1 cellular context compared by ENCODE assay signal in the genomic region with DNA sequence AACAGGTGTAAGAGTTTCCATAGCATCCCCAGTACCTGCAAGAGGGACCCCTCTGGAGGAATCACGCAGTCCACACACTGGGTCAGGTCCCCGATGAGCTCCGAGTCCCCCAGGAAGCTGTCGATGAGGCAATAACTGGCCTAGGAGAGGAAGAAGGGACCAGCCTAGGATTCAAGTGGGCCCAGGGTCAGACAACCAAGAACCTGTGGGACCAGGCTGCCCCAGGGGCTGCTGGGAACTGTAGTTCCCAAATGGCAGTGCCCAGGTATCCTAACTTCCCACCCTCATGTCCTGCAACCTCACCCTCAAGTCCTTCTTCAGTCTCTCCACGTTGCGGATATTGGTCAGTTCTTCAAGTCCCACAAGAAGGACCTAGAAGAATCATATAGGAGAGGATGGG.
TF ChIP-seq lines count a peak whose summit lies in the region.

No MANE protein-coding gene starts in this region.

TF ChIP-seq in HEK293, 187 proteins besides CTCF, POLR2A, EP300 and RAD21 (continued from another document):
- TF ChIP-seq, protein P1, sequence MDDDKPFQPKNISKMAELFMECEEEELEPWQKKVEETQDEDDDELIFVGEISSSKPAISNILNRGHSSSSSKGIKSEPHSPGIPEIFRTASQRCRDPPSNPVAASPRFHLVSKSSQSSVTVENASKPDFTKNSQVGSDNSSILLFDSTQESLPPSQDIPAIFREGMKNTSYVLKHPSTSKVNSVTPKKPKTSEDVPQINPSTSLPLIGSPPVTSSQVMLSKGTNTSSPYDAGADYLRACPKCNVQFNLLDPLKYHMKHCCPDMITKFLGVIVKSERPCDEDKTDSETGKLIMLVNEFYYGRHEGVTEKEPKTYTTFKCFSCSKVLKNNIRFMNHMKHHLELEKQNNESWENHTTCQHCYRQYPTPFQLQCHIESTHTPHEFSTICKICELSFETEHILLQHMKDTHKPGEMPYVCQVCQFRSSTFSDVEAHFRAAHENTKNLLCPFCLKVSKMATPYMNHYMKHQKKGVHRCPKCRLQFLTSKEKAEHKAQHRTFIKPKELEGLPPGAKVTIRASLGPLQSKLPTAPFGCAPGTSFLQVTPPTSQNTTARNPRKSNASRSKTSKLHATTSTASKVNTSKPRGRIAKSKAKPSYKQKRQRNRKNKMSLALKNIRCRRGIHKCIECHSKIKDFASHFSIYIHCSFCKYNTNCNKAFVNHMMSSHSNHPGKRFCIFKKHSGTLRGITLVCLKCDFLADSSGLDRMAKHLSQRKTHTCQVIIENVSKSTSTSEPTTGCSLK (tag by site-specific recombination; IDR thresholded peaks at IDR 0.05), result no peak
- TF ChIP-seq ZFP69B (tag by site-specific recombination; IDR thresholded peaks at IDR 0.05) (peak; percentile 66; the same call in 1 of the 2 replicates), ZNF155 (tag by site-specific recombination; IDR thresholded peaks at IDR 0.05) (no peak), ZNF768 (tag by site-specific recombination; IDR thresholded peaks at IDR 0.05) (no peak), ZIC2 (tag by site-specific recombination; IDR thresholded peaks at IDR 0.05) (no peak), SCRT1 (tag by site-specific recombination; IDR thresholded peaks at IDR 0.05; ENCODE audit: borderline replicate concordance) (peak; percentile 57; the same call in 1 of the 2 replicates), SETDB1 (IDR thresholded peaks at IDR 0.05; ENCODE audit: insufficient read length, low read length) (no peak), ZNF335 (tag by site-specific recombination; conservative IDR thresholded peaks at IDR 0.05) (0 out of 2 replicates have a peak, but pooled peaks have one; percentile 32), ZNF792 (tag by site-specific recombination; IDR thresholded peaks at IDR 0.05) (no peak), ZNF112 (tag by site-specific recombination; IDR thresholded peaks at IDR 0.05) (no peak), ZNF76 (tag by site-specific recombination; IDR thresholded peaks at IDR 0.05; ENCODE audit: borderline replicate concordance, low read depth) (peak; percentile 15; the same call in 1 of the 2 replicates), HOXC10 (CRISPR knock-in tag; IDR thresholded peaks at IDR 0.05) (no peak), MEIS1 (CRISPR knock-in tag; IDR thresholded peaks at IDR 0.05; ENCODE audit: borderline replicate concordance) (no peak), SCRT2 (tag by site-specific recombination; IDR thresholded peaks at IDR 0.05) (peak; percentile 70), ZNF394 (tag by site-specific recombination; IDR thresholded peaks at IDR 0.05; ENCODE audit: borderline replicate concordance) (no peak), ZNF530 (tag by site-specific recombination; IDR thresholded peaks at IDR 0.05; ENCODE audit: low read depth) (no peak)
- TF ChIP-seq, protein P2, sequence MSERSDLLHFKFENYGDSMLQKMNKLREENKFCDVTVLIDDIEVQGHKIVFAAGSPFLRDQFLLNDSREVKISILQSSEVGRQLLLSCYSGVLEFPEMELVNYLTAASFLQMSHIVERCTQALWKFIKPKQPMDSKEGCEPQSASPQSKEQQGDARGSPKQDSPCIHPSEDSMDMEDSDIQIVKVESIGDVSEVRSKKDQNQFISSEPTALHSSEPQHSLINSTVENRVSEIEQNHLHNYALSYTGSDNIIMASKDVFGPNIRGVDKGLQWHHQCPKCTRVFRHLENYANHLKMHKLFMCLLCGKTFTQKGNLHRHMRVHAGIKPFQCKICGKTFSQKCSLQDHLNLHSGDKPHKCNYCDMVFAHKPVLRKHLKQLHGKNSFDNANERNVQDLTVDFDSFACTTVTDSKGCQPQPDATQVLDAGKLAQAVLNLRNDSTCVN (tag by site-specific recombination; optimal IDR thresholded peaks at IDR 0.05), result no peak
- TF ChIP-seq, protein P3, sequence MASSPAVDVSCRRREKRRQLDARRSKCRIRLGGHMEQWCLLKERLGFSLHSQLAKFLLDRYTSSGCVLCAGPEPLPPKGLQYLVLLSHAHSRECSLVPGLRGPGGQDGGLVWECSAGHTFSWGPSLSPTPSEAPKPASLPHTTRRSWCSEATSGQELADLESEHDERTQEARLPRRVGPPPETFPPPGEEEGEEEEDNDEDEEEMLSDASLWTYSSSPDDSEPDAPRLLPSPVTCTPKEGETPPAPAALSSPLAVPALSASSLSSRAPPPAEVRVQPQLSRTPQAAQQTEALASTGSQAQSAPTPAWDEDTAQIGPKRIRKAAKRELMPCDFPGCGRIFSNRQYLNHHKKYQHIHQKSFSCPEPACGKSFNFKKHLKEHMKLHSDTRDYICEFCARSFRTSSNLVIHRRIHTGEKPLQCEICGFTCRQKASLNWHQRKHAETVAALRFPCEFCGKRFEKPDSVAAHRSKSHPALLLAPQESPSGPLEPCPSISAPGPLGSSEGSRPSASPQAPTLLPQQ (tag by site-specific recombination; IDR thresholded peaks at IDR 0.05), result 0 out of 2 replicates have a peak, but pooled peaks have one; percentile 35
TF ChIP-seq in HEK293: peak in this region for 7.
